ENCODE assay signal across 9 cellular contexts in genomic region chr2:19361325-19361990, GRCh38. TPM values are rescaled to one million over a fixed set of nuclear protein-coding genes. Genes with fewer than 3 reads are reported as not detected.
A peak's percentile ranks its signal among the peaks of the same experiment; 100 is the strongest.
DNase-seq lines count a peak whose midpoint lies in the region; ATAC-seq, FAIRE-seq and TF ChIP-seq lines count a peak whose summit lies in the region.
"Had no signal": no experiment of that assay in that cellular context is flagged by ENCODE, and none has a peak within 500 bp of the region (broad histone marks: within the 10 kb centered on the region; RNA-seq: fewer than 3 reads in every experiment).

No MANE protein-coding gene starts in this region.

- H3K27me3 ChIP-seq in CD4-positive, alpha-beta T cell (ENCODE audit: control insufficient read depth, insufficient read depth, low read length) = peaks cover 50% of the 10 kb centered on the region
- H3K27me3 ChIP-seq in neuronal stem cell (ENCODE audit: control insufficient read depth in 3 of 3, insufficient read depth in 3 of 3, low read depth in 1 of 3, low read length in 3 of 3) = peaks cover 33 to 96% (median 84%) of the 10 kb centered on the region in 3 experiments

- H4K91ac ChIP-seq in neuronal stem cell (ENCODE audit: low read depth, low read length, poor library complexity) = no peak overlapping the region

- no peak for TF ChIP-seq CTCF in CD4-positive, alpha-beta T cell (IDR thresholded peaks at IDR 0.05)
- no peak for TF ChIP-seq CTCF in fibroblast of pulmonary artery (IDR thresholded peaks at IDR 0.05; ENCODE audit: low read length, missing control alignments)

- H2AK5ac ChIP-seq in neuronal stem cell (ENCODE audit: low read depth, low read length) = no peak overlapping the region

- peak; percentile 18 for ATAC-seq in CD4-positive, alpha-beta T cell (ENCODE audit: poor library complexity)
- peak in 2 of 4 experiments; percentile 15 to 22 for ATAC-seq in T-cell (replicated peaks in 1 of 4)

- POLR2A ChIA-PET in CD4-positive, alpha-beta T cell (lab: Charles Lee) = interaction anchor here (5.6 kb wide), 1 partner anchor 12 kb away, joined by 69 read pairs; no protein-coding TSS in a partner anchor
- POLR2A ChIA-PET in T-cell (lab: Charles Lee) = interaction anchor here in 1 of 2 donors (0.7 kb wide), 1 partner anchor 87 kb away, joined by 3 read pairs; no protein-coding TSS in a partner anchor

- no peaks in the 10 kb centered on the region for H3K79me1 ChIP-seq in neuronal stem cell (ENCODE audit: low read depth, low read length)

- no peak overlapping the region for H2BK5ac ChIP-seq in neuronal stem cell (ENCODE audit: low read length)

- H4K8ac ChIP-seq in neuronal stem cell (ENCODE audit: low read depth, low read length) = no peak overlapping the region

- peaks cover 7 to 16% of the 10 kb centered on the region in 2 donors for H3K4me1 ChIP-seq in neuronal stem cell (ENCODE audit: control insufficient read depth in 2 of 2, insufficient read depth in 1 of 2, low read depth in 1 of 2, low read length in 2 of 2)

- H3K4me3 ChIP-seq in fibroblast of pulmonary artery (replicated peaks; ENCODE audit: low read depth, low read length) (peak overlapping the region; percentile 76), neuronal stem cell (ENCODE audit: low read length in 2 of 2) (no peak overlapping the region)

- H3K27ac Mint-ChIP-seq in CD4-positive, alpha-beta T cell = peak overlapping the region; percentile 63
- H3K27ac Mint-ChIP-seq in T-cell = peak overlapping the region in 1 of 2 donors; percentile 71

- peak overlapping the region; percentile 88 for H2AFZ ChIP-seq in neuronal stem cell (ENCODE audit: low read length)

- H2BK15ac ChIP-seq in neuronal stem cell (ENCODE audit: low read length) = peak overlapping the region; percentile 19

- H3K4me1 Mint-ChIP-seq in CD4-positive, alpha-beta T cell (ENCODE audit: low read depth) = peaks cover 61% of the 10 kb centered on the region
- peaks cover 53 to 62% (median 59%) of the 10 kb centered on the region in 3 donors for H3K4me1 Mint-ChIP-seq in T-cell

- peak overlapping the region; percentile 82 for H3K18ac ChIP-seq in neuronal stem cell (ENCODE audit: low read length)

- H3K36me3 Mint-ChIP-seq in CD4-positive, alpha-beta T cell (ENCODE audit: low read depth) = peaks cover 10% of the 10 kb centered on the region
- H3K36me3 Mint-ChIP-seq in T-cell = no peaks in the 10 kb centered on the region

- peak overlapping the region; percentile 12 for H3K14ac ChIP-seq in neuronal stem cell (ENCODE audit: low read length)

- H3K27me3 Mint-ChIP-seq in CD4-positive, alpha-beta T cell = peaks cover 77% of the 10 kb centered on the region
- H3K27me3 Mint-ChIP-seq in T-cell = peaks cover 26 to 61% of the 10 kb centered on the region in 2 donors

- H3K36me3 ChIP-seq in neuronal stem cell (replicated peaks in 1 of 2; ENCODE audit: control insufficient read depth in 2 of 2, insufficient read depth in 2 of 2, low read length in 2 of 2) = no peaks in the 10 kb centered on the region

- H2BK12ac ChIP-seq in neuronal stem cell (ENCODE audit: low read length) = no peak overlapping the region

- H3K4ac ChIP-seq in neuronal stem cell (ENCODE audit: low read length) = no peak overlapping the region

- no peaks in the 10 kb centered on the region for H3K9me3 Mint-ChIP-seq in CD4-positive, alpha-beta T cell
- H3K9me3 Mint-ChIP-seq in T-cell = no peaks in the 10 kb centered on the region

- no peak overlapping the region for H2BK120ac ChIP-seq in neuronal stem cell (ENCODE audit: low read depth, low read length)

- intact Hi-C loops in CD4-positive, alpha-beta T cell (cut with DNase I, micrococcal nuclease) = loop anchor here (5.0 to 10.0 kb wide), 4 partner anchors 113 to 839 kb away; no protein-coding TSS in a partner anchor

- CTCF ChIA-PET in CD4-positive, alpha-beta T cell (lab: Charles Lee) = interaction anchor here (0.7 to 1.3 kb wide), 2 partner anchors 8 to 10 kb away, joined by 3 to 4 read pairs; no protein-coding TSS in a partner anchor
- CTCF ChIA-PET in T-cell (lab: Charles Lee) = interaction anchor here in 1 of 2 donors (0.7 kb wide), 1 partner anchor 13 kb away, joined by 3 read pairs; no protein-coding TSS in a partner anchor

- peak overlapping the region; percentile 21 for H3K9ac ChIP-seq in neuronal stem cell (ENCODE audit: low read depth, low read length, poor library complexity)

- no peak for TF ChIP-seq POLR2A in H54 (IDR thresholded peaks at IDR 0.05; ENCODE audit: low read depth, low read length)

- no peak for FAIRE-seq in H54 (lab: Jason Lieb, UNC)
- FAIRE-seq: GM18507 had no signal

- no peak for DNase-seq in CD4-positive, alpha-beta T cell
- DNase-seq in T-cell = no peak
- no peak for DNase-seq in fibroblast of pulmonary artery (ENCODE audit: low read depth)
- no peak for DNase-seq in neuronal stem cell (ENCODE audit: low spot score)
- no peak for DNase-seq in COLO668 (lab: John Stamatoyannopoulos, UW; ENCODE audit: unreplicated experiment)
- no peak for DNase-seq in NCI-H446 treated with DMSO at 0.1 percent for 48 hours (lab: John Stamatoyannopoulos, UW)
- DNase-seq in H54 (ENCODE audit: insufficient read length, low spot score) = no peak
- DNase-seq in SHP77 (lab: John Stamatoyannopoulos, UW) = no peak

- H3K4me2 ChIP-seq in neuronal stem cell (ENCODE audit: insufficient read depth, low read length, poor library complexity, severe bottlenecking) = peak overlapping the region; percentile 53

- WGBS in neuronal stem cell (ENCODE audit: extremely low coverage in 2 of 2, insufficient read length in 2 of 2, insufficient replicate concordance in 1 of 2), 2 donors = no CpG with 5 or more reads among the region's 51 CpGs

- peak overlapping the region; percentile 91 for H3K4me3 Mint-ChIP-seq in CD4-positive, alpha-beta T cell
- H3K4me3 Mint-ChIP-seq in T-cell = peak overlapping the region; percentile 90 to 93 (median 91)

- H3K9me3 ChIP-seq in CD4-positive, alpha-beta T cell (ENCODE audit: control insufficient read depth, low read length) = no peaks in the 10 kb centered on the region
- peaks cover 0 to 14% of the 10 kb centered on the region in 2 donors for H3K9me3 ChIP-seq in neuronal stem cell (replicated peaks in 1 of 2; ENCODE audit: control insufficient read depth in 2 of 2, insufficient read depth in 1 of 2, low read depth in 1 of 2, low read length in 2 of 2)

- no peak overlapping the region for H3K27ac ChIP-seq in CD4-positive, alpha-beta T cell (ENCODE audit: low read depth, low read length)
- H3K27ac ChIP-seq in neuronal stem cell (replicated peaks; ENCODE audit: low read length) = no peak overlapping the region

- H3K23ac ChIP-seq in neuronal stem cell (ENCODE audit: low read depth, low read length, poor library complexity) = peak overlapping the region; percentile 77

RNA-seq across cellular contexts. Expression of gene OSR1, which starts 3.0 kb away (rescaled TPM):
- total RNA-seq in CD4-positive, alpha-beta T cell = not detected
- total RNA-seq in T-cell = not detected
- polyA plus RNA-seq in neuronal stem cell (2013, experiment 1 of 2) = 0.03 TPM
- 0.04 TPM for polyA plus RNA-seq in neuronal stem cell (2013, experiment 2 of 2)
